ENCODE assay signal across 1 cellular context in the genomic region with DNA sequence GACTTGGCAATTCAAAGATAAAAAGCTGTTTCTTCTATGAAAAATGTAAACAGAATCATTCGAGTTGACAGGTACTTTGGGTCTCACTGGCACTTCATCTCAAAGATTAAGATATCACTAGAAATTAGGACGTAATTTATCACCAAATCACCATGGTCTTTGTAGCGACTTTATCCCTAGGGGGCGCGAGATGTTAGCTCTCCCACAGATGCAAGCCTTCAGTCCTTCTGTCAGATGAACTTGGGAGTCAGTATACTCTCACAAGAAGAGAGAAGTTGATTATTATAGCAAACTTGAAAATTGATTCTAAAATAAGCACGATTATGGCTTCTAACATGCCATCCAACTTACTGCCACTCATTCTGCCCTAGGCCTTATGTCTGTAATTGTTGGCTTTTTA.
TF ChIP-seq lines count a peak whose summit lies in the region.

No MANE protein-coding gene starts in this region.

TF ChIP-seq in GM23338, 12 proteins besides CTCF, POLR2A, EP300 and RAD21 (continued from another document):
- TF ChIP-seq, protein P1, sequence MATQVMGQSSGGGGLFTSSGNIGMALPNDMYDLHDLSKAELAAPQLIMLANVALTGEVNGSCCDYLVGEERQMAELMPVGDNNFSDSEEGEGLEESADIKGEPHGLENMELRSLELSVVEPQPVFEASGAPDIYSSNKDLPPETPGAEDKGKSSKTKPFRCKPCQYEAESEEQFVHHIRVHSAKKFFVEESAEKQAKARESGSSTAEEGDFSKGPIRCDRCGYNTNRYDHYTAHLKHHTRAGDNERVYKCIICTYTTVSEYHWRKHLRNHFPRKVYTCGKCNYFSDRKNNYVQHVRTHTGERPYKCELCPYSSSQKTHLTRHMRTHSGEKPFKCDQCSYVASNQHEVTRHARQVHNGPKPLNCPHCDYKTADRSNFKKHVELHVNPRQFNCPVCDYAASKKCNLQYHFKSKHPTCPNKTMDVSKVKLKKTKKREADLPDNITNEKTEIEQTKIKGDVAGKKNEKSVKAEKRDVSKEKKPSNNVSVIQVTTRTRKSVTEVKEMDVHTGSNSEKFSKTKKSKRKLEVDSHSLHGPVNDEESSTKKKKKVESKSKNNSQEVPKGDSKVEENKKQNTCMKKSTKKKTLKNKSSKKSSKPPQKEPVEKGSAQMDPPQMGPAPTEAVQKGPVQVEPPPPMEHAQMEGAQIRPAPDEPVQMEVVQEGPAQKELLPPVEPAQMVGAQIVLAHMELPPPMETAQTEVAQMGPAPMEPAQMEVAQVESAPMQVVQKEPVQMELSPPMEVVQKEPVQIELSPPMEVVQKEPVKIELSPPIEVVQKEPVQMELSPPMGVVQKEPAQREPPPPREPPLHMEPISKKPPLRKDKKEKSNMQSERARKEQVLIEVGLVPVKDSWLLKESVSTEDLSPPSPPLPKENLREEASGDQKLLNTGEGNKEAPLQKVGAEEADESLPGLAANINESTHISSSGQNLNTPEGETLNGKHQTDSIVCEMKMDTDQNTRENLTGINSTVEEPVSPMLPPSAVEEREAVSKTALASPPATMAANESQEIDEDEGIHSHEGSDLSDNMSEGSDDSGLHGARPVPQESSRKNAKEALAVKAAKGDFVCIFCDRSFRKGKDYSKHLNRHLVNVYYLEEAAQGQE (IDR thresholded peaks at IDR 0.05; ENCODE audit: unreplicated experiment) = no peak
- TF ChIP-seq STAT1 (IDR thresholded peaks at IDR 0.05; ENCODE audit: unreplicated experiment) = no peak
- TF ChIP-seq, protein P2, sequence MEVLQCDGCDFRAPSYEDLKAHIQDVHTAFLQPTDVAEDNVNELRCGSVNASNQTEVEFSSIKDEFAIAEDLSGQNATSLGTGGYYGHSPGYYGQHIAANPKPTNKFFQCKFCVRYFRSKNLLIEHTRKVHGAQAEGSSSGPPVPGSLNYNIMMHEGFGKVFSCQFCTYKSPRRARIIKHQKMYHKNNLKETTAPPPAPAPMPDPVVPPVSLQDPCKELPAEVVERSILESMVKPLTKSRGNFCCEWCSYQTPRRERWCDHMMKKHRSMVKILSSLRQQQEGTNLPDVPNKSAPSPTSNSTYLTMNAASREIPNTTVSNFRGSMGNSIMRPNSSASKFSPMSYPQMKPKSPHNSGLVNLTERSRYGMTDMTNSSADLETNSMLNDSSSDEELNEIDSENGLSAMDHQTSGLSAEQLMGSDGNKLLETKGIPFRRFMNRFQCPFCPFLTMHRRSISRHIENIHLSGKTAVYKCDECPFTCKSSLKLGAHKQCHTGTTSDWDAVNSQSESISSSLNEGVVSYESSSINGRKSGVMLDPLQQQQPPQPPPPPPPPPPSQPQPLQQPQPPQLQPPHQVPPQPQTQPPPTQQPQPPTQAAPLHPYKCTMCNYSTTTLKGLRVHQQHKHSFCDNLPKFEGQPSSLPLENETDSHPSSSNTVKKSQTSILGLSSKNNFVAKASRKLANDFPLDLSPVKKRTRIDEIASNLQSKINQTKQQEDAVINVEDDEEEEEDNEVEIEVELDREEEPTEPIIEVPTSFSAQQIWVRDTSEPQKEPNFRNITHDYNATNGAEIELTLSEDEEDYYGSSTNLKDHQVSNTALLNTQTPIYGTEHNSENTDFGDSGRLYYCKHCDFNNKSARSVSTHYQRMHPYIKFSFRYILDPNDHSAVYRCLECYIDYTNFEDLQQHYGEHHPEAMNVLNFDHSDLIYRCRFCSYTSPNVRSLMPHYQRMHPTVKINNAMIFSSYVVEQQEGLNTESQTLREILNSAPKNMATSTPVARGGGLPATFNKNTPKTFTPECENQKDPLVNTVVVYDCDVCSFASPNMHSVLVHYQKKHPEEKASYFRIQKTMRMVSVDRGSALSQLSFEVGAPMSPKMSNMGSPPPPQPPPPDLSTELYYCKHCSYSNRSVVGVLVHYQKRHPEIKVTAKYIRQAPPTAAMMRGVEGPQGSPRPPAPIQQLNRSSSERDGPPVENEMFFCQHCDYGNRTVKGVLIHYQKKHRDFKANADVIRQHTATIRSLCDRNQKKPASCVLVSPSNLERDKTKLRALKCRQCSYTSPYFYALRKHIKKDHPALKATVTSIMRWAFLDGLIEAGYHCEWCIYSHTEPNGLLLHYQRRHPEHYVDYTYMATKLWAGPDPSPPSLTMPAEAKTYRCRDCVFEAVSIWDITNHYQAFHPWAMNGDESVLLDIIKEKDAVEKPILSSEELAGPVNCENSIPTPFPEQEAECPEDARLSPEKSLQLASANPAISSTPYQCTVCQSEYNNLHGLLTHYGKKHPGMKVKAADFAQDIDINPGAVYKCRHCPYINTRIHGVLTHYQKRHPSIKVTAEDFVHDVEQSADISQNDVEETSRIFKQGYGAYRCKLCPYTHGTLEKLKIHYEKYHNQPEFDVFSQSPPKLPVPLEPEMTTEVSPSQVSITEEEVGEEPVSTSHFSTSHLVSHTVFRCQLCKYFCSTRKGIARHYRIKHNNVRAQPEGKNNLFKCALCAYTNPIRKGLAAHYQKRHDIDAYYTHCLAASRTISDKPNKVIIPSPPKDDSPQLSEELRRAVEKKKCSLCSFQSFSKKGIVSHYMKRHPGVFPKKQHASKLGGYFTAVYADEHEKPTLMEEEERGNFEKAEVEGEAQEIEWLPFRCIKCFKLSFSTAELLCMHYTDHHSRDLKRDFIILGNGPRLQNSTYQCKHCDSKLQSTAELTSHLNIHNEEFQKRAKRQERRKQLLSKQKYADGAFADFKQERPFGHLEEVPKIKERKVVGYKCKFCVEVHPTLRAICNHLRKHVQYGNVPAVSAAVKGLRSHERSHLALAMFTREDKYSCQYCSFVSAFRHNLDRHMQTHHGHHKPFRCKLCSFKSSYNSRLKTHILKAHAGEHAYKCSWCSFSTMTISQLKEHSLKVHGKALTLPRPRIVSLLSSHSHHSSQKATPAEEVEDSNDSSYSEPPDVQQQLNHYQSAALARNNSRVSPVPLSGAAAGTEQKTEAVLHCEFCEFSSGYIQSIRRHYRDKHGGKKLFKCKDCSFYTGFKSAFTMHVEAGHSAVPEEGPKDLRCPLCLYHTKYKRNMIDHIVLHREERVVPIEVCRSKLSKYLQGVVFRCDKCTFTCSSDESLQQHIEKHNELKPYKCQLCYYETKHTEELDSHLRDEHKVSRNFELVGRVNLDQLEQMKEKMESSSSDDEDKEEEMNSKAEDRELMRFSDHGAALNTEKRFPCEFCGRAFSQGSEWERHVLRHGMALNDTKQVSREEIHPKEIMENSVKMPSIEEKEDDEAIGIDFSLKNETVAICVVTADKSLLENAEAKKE (CRISPR knock-in tag; IDR thresholded peaks at IDR 0.05) = no peak
- no peak for TF ChIP-seq ZNF114 (CRISPR knock-in tag; IDR thresholded peaks at IDR 0.05)
- no peak for TF ChIP-seq JUNB (IDR thresholded peaks at IDR 0.05; ENCODE audit: unreplicated experiment)
